27 cellular contexts compared by ENCODE assay signal in the genomic region with DNA sequence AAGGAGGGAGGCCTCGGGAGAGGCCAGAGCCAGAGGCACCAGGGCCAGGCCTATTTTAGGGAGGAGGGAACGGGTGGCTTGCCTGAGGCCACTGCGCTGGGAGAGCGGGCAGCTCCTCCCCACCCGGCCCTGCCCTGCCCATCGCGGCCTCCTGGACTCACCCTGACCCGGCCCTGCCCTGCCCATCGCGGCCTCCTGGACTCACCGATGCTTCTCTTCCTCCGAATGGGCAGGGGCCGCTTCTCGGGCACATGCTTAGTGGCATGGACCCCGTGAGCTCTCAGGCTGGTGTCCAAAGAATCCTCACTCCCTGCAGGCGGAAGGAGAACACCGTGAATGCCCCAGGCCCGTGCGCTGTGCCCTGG. TPM values are rescaled to one million over a fixed set of nuclear protein-coding genes. Genes with fewer than 3 reads are reported as not detected.
DNase-seq lines count a peak whose midpoint lies in the region; ATAC-seq, FAIRE-seq and TF ChIP-seq lines count a peak whose summit lies in the region.
"Had no signal": no experiment of that assay in that cellular context is flagged by ENCODE, and none has a peak within 500 bp of the region (broad histone marks: within the 10 kb centered on the region; RNA-seq: fewer than 3 reads in every experiment).

No MANE protein-coding gene starts in this region.

- H2BK15ac ChIP-seq in H9 (ENCODE audit: low read depth, low read length): no peak overlapping the region

- no CpG with 5 or more reads among the region's 19 CpGs for WGBS in H9 (ENCODE audit: extremely low coverage, insufficient read length, low lambda C conversion rate)
- WGBS in stomach, 5 donors: 73 to 89% (median 78%) methylated on average over 7 to 19 of the region's 19 CpGs

- no peaks in the 10 kb centered on the region for H4K20me1 ChIP-seq in H9 (ENCODE audit: control insufficient read depth, insufficient read depth, insufficient read length)
- peaks cover 62% of the 10 kb centered on the region for H4K20me1 ChIP-seq in astrocyte (ENCODE audit: insufficient read depth, low read length)

- H3K27me3 Mint-ChIP-seq in H9 (ENCODE audit: low read depth): peaks cover 14% of the 10 kb centered on the region
- no peaks in the 10 kb centered on the region for H3K27me3 Mint-ChIP-seq in astrocyte (ENCODE audit: low read depth, unreplicated experiment)
- peaks cover 28% of the 10 kb centered on the region for H3K27me3 Mint-ChIP-seq in CD4-positive, alpha-beta T cell
- H3K27me3 Mint-ChIP-seq: activated naive CD8-positive, alpha-beta T cell; activated T-helper 17 cell treated with anti-CD3 and anti-CD28 coated beads, Interleukin-2, amount 50 U/mL, for 72 hours; progenitor cell of endocrine pancreas had no signal

- no peak overlapping the region for H3K23ac ChIP-seq in H9 (ENCODE audit: insufficient read length, low read depth, low read length)

- no peak overlapping the region for H2BK12ac ChIP-seq in H9 (ENCODE audit: insufficient read length, low read depth, low read length)

- H2BK120ac ChIP-seq in H9 (ENCODE audit: low read depth, low read length, poor library complexity, severe bottlenecking): no peak overlapping the region

- no peak overlapping the region for H3K56ac ChIP-seq in H9 (ENCODE audit: insufficient read length, low read depth, low read length)

- no peaks in the 10 kb centered on the region for H3K36me3 ChIP-seq in astrocyte (ENCODE audit: insufficient read depth, low read length)
- no peaks in the 10 kb centered on the region for H3K36me3 ChIP-seq in kidney (ENCODE audit: control insufficient read depth in 1 of 2, insufficient read depth in 2 of 2, low read length in 2 of 2)
- H3K36me3 ChIP-seq in stomach: peaks cover 16 to 60% (median 47%) of the 10 kb centered on the region in 4 donors
- H3K36me3 ChIP-seq: BLaER1, WERI-Rb-1 had no signal

- H3K9ac ChIP-seq in H9 (ENCODE audit: extremely low read depth, insufficient read length, low read length) (no peak overlapping the region), astrocyte (ENCODE audit: low read length) (no peak overlapping the region), kidney (ENCODE audit: low read length in 2 of 2) (no peak overlapping the region)
- H3K9ac ChIP-seq: BLaER1, GM23248 had no signal

- H2AK5ac ChIP-seq in H9 (ENCODE audit: insufficient read length, low read length): no peak overlapping the region

- H3K27ac Mint-ChIP-seq in H9 (peak overlapping the region in 2 of 3 experiments; percentile 81 to 85; a peak in 3 of 7 replicates), astrocyte (ENCODE audit: unreplicated experiment) (no peak overlapping the region)
- H3K27ac Mint-ChIP-seq in CD4-positive, alpha-beta T cell: no peak overlapping the region
- H3K27ac Mint-ChIP-seq: activated naive CD8-positive, alpha-beta T cell; activated T-helper 17 cell treated with anti-CD3 and anti-CD28 coated beads, Interleukin-2, amount 50 U/mL, for 72 hours; immature natural killer cell; progenitor cell of endocrine pancreas had no signal

- FAIRE-seq in astrocyte (lab: Jason Lieb, UNC): no peak
- FAIRE-seq in kidney (lab: Jason Lieb, UNC): no peak

- no peak for TF ChIP-seq POLR2A in stomach (IDR thresholded peaks at IDR 0.05)

- H4K5ac ChIP-seq in H9 (ENCODE audit: insufficient read length, low read depth, low read length): no peak overlapping the region

- H2BK20ac ChIP-seq in H9 (ENCODE audit: low read depth, low read length, poor library complexity, severe bottlenecking): no peak overlapping the region

- H3K36me3 Mint-ChIP-seq in H9 (ENCODE audit: insufficient read depth in 1 of 3, low read depth in 3 of 3): peaks cover 5 to 10% (median 6%) of the 10 kb centered on the region in 3 experiments
- H3K36me3 Mint-ChIP-seq in astrocyte (ENCODE audit: low read depth, unreplicated experiment): peaks cover 7% of the 10 kb centered on the region
- H3K36me3 Mint-ChIP-seq in CD4-positive, alpha-beta T cell (ENCODE audit: low read depth): no peaks in the 10 kb centered on the region
- H3K36me3 Mint-ChIP-seq: activated naive CD8-positive, alpha-beta T cell; immature natural killer cell had no signal

- H3K23me2 ChIP-seq in H9 (ENCODE audit: insufficient read length, low read depth, low read length, poor library complexity, severe bottlenecking): peaks cover 4% of the 10 kb centered on the region

- H3K4me3 ChIP-seq in astrocyte (ENCODE audit: insufficient read depth, low read depth, low read length) (no peak overlapping the region), kidney (ENCODE audit: low read length in 2 of 2) (no peak overlapping the region), stomach (no peak overlapping the region)
- H3K4me3 ChIP-seq: BLaER1, gastrocnemius medialis, GM23248 had no signal

- POLR2A ChIA-PET in CD4-positive, alpha-beta T cell (lab: Charles Lee): no interaction called here

- H3K14ac ChIP-seq in H9 (ENCODE audit: insufficient read depth, low read length): no peak overlapping the region; the same call in 1 of the 2 replicates

- H3K4me1 Mint-ChIP-seq in H9: peaks cover 31 to 39% of the 10 kb centered on the region in 2 experiments
- peaks cover 17% of the 10 kb centered on the region for H3K4me1 Mint-ChIP-seq in astrocyte (ENCODE audit: low read depth, unreplicated experiment)
- no peaks in the 10 kb centered on the region for H3K4me1 Mint-ChIP-seq in CD4-positive, alpha-beta T cell (ENCODE audit: low read depth)
- H3K4me1 Mint-ChIP-seq: immature natural killer cell had no signal

- intact Hi-C loops in kidney (cut with DNase I): no loop called here
- intact Hi-C loops in stomach (cut with DNase I; ENCODE audit: low total_unique reads): loop anchor here (10.0 kb wide), 1 partner anchor 177 kb away; no protein-coding TSS in a partner anchor
- intact Hi-C loops in CD4-positive, alpha-beta T cell (cut with DNase I, micrococcal nuclease): no loop called here

- ATAC-seq in CD4-positive, alpha-beta T cell (ENCODE audit: poor library complexity): no peak
- ATAC-seq: activated T-helper 17 cell treated with anti-CD3 and anti-CD28 coated beads, Interleukin-2, amount 50 U/mL, for 72 hours; gastrocnemius medialis had no signal

- no peak overlapping the region for H4K8ac ChIP-seq in H9 (replicated peaks; ENCODE audit: insufficient read length, low read depth, low read length)

- H3K9me3 ChIP-seq in H9 (ENCODE audit: control insufficient read depth, low read depth, low read length) (no peaks in the 10 kb centered on the region), astrocyte (ENCODE audit: insufficient read depth, low read depth, low read length) (no peaks in the 10 kb centered on the region), kidney (ENCODE audit: control insufficient read depth in 1 of 2, low read length in 2 of 2) (no peaks in the 10 kb centered on the region), stomach (no peaks in the 10 kb centered on the region)
- H3K9me3 ChIP-seq in CD4-positive, alpha-beta T cell (ENCODE audit: control insufficient read depth, low read length): no peaks in the 10 kb centered on the region
- H3K9me3 ChIP-seq: BLaER1, gastrocnemius medialis had no signal

- H3K4me1 ChIP-seq in H9 (ENCODE audit: insufficient read depth, low read length) (peaks cover 6% of the 10 kb centered on the region; the same call in 1 of the 2 replicates), astrocyte (ENCODE audit: insufficient read depth, low read length) (peaks cover 37% of the 10 kb centered on the region), kidney (ENCODE audit: control insufficient read depth in 1 of 2, insufficient read depth in 1 of 2, low read depth in 1 of 2, low read length in 2 of 2) (peaks cover 0 to 10% of the 10 kb centered on the region in 2 donors), stomach (peaks cover 39 to 65% (median 57%) of the 10 kb centered on the region in 4 donors)

- H3K27ac ChIP-seq in H9 (ENCODE audit: insufficient read length, low read depth, low read length) (no peak overlapping the region), astrocyte (ENCODE audit: low read depth, low read length) (no peak overlapping the region), kidney (ENCODE audit: low read depth in 2 of 2, low read length in 2 of 2) (no peak overlapping the region), stomach (peak overlapping the region in 3 of 5 donors; percentile 25 to 95 (median 95))
- no peak overlapping the region for H3K27ac ChIP-seq in CD4-positive, alpha-beta T cell (ENCODE audit: low read depth, low read length)
- H3K27ac ChIP-seq: BLaER1, GM23248, WERI-Rb-1 had no signal

- no peak overlapping the region for H2BK5ac ChIP-seq in H9 (ENCODE audit: insufficient read length, low read length)

- no peak overlapping the region for H4K91ac ChIP-seq in H9 (ENCODE audit: insufficient read length, low read depth, low read length)

- peaks cover 4% of the 10 kb centered on the region; the same call in 1 of the 2 replicates for H3K79me2 ChIP-seq in H9 (ENCODE audit: insufficient read depth, low read length)
- peaks cover 73% of the 10 kb centered on the region for H3K79me2 ChIP-seq in astrocyte (ENCODE audit: insufficient read depth, low read length)

- TF ChIP-seq CTCF in H9 (conservative IDR thresholded peaks at IDR 0.05) (no peak), astrocyte (IDR thresholded peaks at IDR 0.05; ENCODE audit: insufficient read depth, low read depth, low read length) (no peak), kidney (IDR thresholded peaks at IDR 0.05; ENCODE audit: borderline replicate concordance, extremely low read depth, insufficient read depth) (no peak), stomach (IDR thresholded peaks at IDR 0.05) (no peak)
- no peak for TF ChIP-seq CTCF in CD4-positive, alpha-beta T cell (IDR thresholded peaks at IDR 0.05)

- H3K4me3 Mint-ChIP-seq in H9 (no peak overlapping the region), astrocyte (ENCODE audit: unreplicated experiment) (peak overlapping the region; percentile 50)
- H3K4me3 Mint-ChIP-seq in CD4-positive, alpha-beta T cell: no peak overlapping the region
- H3K4me3 Mint-ChIP-seq: activated naive CD8-positive, alpha-beta T cell; activated T-helper 17 cell treated with anti-CD3 and anti-CD28 coated beads, Interleukin-2, amount 50 U/mL, for 72 hours; immature natural killer cell; neural crest cell had no signal

- H3K79me1 ChIP-seq in H9 (ENCODE audit: insufficient read depth, low read depth, low read length, poor library complexity, severe bottlenecking): peaks cover 5% of the 10 kb centered on the region

- H2AFZ ChIP-seq in H9 (ENCODE audit: low read length) (no peak overlapping the region), astrocyte (ENCODE audit: low read depth, low read length) (no peak overlapping the region)
- H2AFZ ChIP-seq: GM23248 had no signal

- CTCF ChIA-PET in CD4-positive, alpha-beta T cell (lab: Charles Lee): no interaction called here

- H3K27me3 ChIP-seq in H9 (ENCODE audit: insufficient read depth, low read length): no peaks in the 10 kb centered on the region
- no peaks in the 10 kb centered on the region for H3K27me3 ChIP-seq in astrocyte (ENCODE audit: insufficient read depth, low read length)
- peaks cover 0 to 24% (median 4%) of the 10 kb centered on the region in 3 donors for H3K27me3 ChIP-seq in stomach
- peaks cover 5% of the 10 kb centered on the region for H3K27me3 ChIP-seq in CD4-positive, alpha-beta T cell (ENCODE audit: control insufficient read depth, insufficient read depth, low read length)
- H3K27me3 ChIP-seq: gastrocnemius medialis had no signal

- no peak for TF ChIP-seq EP300 in stomach (IDR thresholded peaks at IDR 0.05)

- no peak overlapping the region for H3T11ph ChIP-seq in H9 (ENCODE audit: low read length)

- no peak overlapping the region for H3K4ac ChIP-seq in H9 (ENCODE audit: low read depth, low read length)

- no peak overlapping the region for H3K18ac ChIP-seq in H9 (ENCODE audit: insufficient read length, low read depth, low read length)

- DNase-seq in H9 (no peak), astrocyte (ENCODE audit: low read depth) (no peak), kidney (peak; percentile 75), stomach (no peak), medulla oblongata (ENCODE audit: extremely low spot score) (no peak), NCI-H526 treated with DMSO at 0.1 percent for 48 hours (lab: John Stamatoyannopoulos, UW) (no peak), NAMALWA (ENCODE audit: low spot score) (no peak)
- DNase-seq in CD4-positive, alpha-beta T cell: no peak
- DNase-seq: activated CD4-positive, alpha-beta T cell treated with anti-CD3 and anti-CD28 coated beads, Interleukin-2, amount 50 U/mL, for 4 hours; activated CD8-positive, alpha-beta memory T cell treated with anti-CD3 and anti-CD28 coated beads, Interleukin-2, amount 50 U/mL, for 4 hours; DND-41; effector memory CD4-positive, alpha-beta T cell; gastrocnemius medialis; GM23248; hippocampal formation; immature natural killer cell; KG1; NCI-H1694; NCI-H2171 treated with DMSO at 0.1 percent for 48 hours; NCI-H526; T-helper 9 cell; WERI-Rb-1 had no signal

- H3K4me2 ChIP-seq in H9 (ENCODE audit: insufficient read depth, insufficient read length, low read length) (no peak overlapping the region), astrocyte (ENCODE audit: low read length) (no peak overlapping the region)

- H3K9me3 Mint-ChIP-seq in H9: no peaks in the 10 kb centered on the region
- H3K9me3 Mint-ChIP-seq in astrocyte (ENCODE audit: unreplicated experiment): no peaks in the 10 kb centered on the region
- no peaks in the 10 kb centered on the region for H3K9me3 Mint-ChIP-seq in CD4-positive, alpha-beta T cell
- H3K9me3 Mint-ChIP-seq: activated T-helper 17 cell treated with anti-CD3 and anti-CD28 coated beads, Interleukin-2, amount 50 U/mL, for 72 hours; immature natural killer cell; neural crest cell had no signal

RNA-seq across cellular contexts. Expression of gene PDGFA, which starts 7.5 kb away (rescaled TPM):
- total RNA-seq in H9 (2021) (34.3 and 35.8 TPM in 2 replicates), astrocyte (47.1 and 52.9 TPM in 2 replicates), kidney (53.0 TPM), stomach (10 to 100 TPM; 11.1 to 93.0 (median 55.9) TPM)
- polyA plus RNA-seq in kidney (ENCODE audit: insufficient read depth, low read depth, low replicate concordance) (14.1 TPM), stomach (10 to 100 TPM; 15.0 to 36.0 (median 25.3) TPM)
- under 1 TPM; 0.55 to 0.70 TPM for total RNA-seq in CD4-positive, alpha-beta T cell

Comparison
In these comparisons a context has a peak if more than half of its experiments do, and no peak if none do; other contexts are left out.
1. H3K27ac ChIP-seq: peak in stomach (3 of 5); none in H9 (single experiment), astrocyte (single experiment), kidney (0 of 2) and CD4-positive, alpha-beta T cell (single experiment).
2. H3K27ac Mint-ChIP-seq: peak in H9 (2 of 3); none in astrocyte (single experiment) and CD4-positive, alpha-beta T cell (single experiment).
3. RNA of gene PDGFA, which starts 7.5 kb away (total RNA-seq): 11.1 to 93.0 TPM in stomach, 53.0 TPM in kidney (single experiment), 47.1 to 52.9 TPM in astrocyte and 34.3 to 35.8 TPM in H9; 0.55 to 0.70 TPM in CD4-positive, alpha-beta T cell; every median in the first group is over 4 times any median in the second.